In the genomic region with DNA sequence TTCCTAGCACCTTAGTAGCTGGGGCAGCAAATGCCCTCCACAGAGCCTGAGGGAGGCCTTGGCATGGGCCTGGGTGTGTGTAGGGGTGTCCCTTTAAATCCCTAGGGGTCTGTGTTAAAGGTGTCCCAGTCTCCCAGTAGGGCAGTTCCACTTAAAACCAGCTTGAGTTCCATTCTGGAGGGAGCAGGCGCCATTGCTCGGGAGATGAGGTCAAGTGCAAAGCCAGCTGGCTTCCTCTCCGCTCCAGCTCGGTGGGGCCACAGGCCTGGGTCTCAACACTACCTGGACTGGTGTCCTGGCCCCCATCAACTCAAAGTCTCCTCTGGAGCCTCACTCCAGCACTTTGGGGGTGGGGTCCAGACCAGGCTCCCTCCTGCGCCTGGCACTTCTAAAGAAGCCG, we compare ENCODE assay signal across 20 cellular contexts. TPM values are rescaled to one million over a fixed set of nuclear protein-coding genes. Genes with fewer than 3 reads are reported as not detected.
DNase-seq lines count a peak whose midpoint lies in the region; ATAC-seq and TF ChIP-seq lines count a peak whose summit lies in the region.
"Had no signal": no experiment of that assay in that cellular context is flagged by ENCODE, and none has a peak within 500 bp of the region (broad histone marks: within the 10 kb centered on the region; RNA-seq: fewer than 3 reads in every experiment).

No MANE protein-coding gene starts in this region.

- intact Hi-C loops in spleen (cut with DNase I; ENCODE audit: low total_unique reads): loop anchor here (10.0 kb wide), 1 partner anchor 48 kb away; no protein-coding TSS in a partner anchor

- H3K4me1 ChIP-seq in spleen: peaks cover 8 to 47% (median 29%) of the 10 kb centered on the region in 6 donors
- peaks cover 14% of the 10 kb centered on the region for H3K4me1 ChIP-seq in CD8-positive, alpha-beta memory T cell (ENCODE audit: insufficient read depth, low read length)

- 93 to 100% (median 95%) methylated on average over 2 to 6 of the region's 6 CpGs for WGBS in spleen, 5 donors

- H3K9me3 Mint-ChIP-seq in activated CD4-positive, alpha-beta T cell treated with anti-CD3 and anti-CD28 coated beads, Interleukin-2, amount 10 ng/mL, durations not matched to agents 7 days and 5 days: no peaks in the 10 kb centered on the region
- no peaks in the 10 kb centered on the region for H3K9me3 Mint-ChIP-seq in CD8-positive, alpha-beta memory T cell
- H3K9me3 Mint-ChIP-seq: CD4-positive, alpha-beta memory T cell; GM23338 had no signal

- H3K27ac ChIP-seq in RWPE1: 0 out of 2 replicates have a peak overlapping the region, but pooled peaks have one; percentile 4
- no peak overlapping the region for H3K27ac ChIP-seq in spleen
- no peak overlapping the region for H3K27ac ChIP-seq in CD8-positive, alpha-beta memory T cell (ENCODE audit: low read depth, low read length)
- H3K27ac ChIP-seq: SJSA1 had no signal

- TF ChIP-seq POLR2A in spleen (IDR thresholded peaks at IDR 0.05): no peak

- CTCF ChIA-PET in activated CD4-positive, alpha-beta T cell treated with anti-CD3 and anti-CD28 coated beads, Interleukin-2, amount 10 ng/mL, durations not matched to agents 7 days and 5 days (lab: Charles Lee): interaction anchor here (0.6 to 1.3 kb wide), 3 partner anchors 22 to 767 kb away, joined by 3 to 4 read pairs (median 4); no protein-coding TSS in a partner anchor
- CTCF ChIA-PET in RWPE1 (lab: Yijun Ruan, JAX): interaction anchor here (0.6 to 2.3 kb wide), 2 partner anchors 50 to 324 kb away, joined by 4 to 7 read pairs; no protein-coding TSS in a partner anchor
- CTCF ChIA-PET in CD8-positive, alpha-beta memory T cell (lab: Charles Lee): interaction anchor here (0.9 kb wide), 1 partner anchor 53 kb away, joined by 3 read pairs; no protein-coding TSS in a partner anchor

- H3K27ac Mint-ChIP-seq in activated CD4-positive, alpha-beta T cell treated with anti-CD3 and anti-CD28 coated beads, Interleukin-2, amount 10 ng/mL, durations not matched to agents 7 days and 5 days: no peak overlapping the region
- H3K27ac Mint-ChIP-seq in CD8-positive, alpha-beta memory T cell: no peak overlapping the region
- H3K27ac Mint-ChIP-seq: CD4-positive, alpha-beta memory T cell; GM23338 had no signal

- TF ChIP-seq CTCF in RWPE1 (conservative IDR thresholded peaks at IDR 0.05; ENCODE audit: low read depth) (no peak), spleen (IDR thresholded peaks at IDR 0.05 in 8 of 11, conservative IDR thresholded peaks at IDR 0.05 in 3 of 11) (no peak)

- H3K4me1 Mint-ChIP-seq in activated CD4-positive, alpha-beta T cell treated with anti-CD3 and anti-CD28 coated beads, Interleukin-2, amount 10 ng/mL, durations not matched to agents 7 days and 5 days: peaks cover 47% of the 10 kb centered on the region
- peaks cover 24 to 40% (median 35%) of the 10 kb centered on the region in 3 donors for H3K4me1 Mint-ChIP-seq in CD8-positive, alpha-beta memory T cell

- no peaks in the 10 kb centered on the region for H3K27me3 Mint-ChIP-seq in activated CD4-positive, alpha-beta T cell treated with anti-CD3 and anti-CD28 coated beads, Interleukin-2, amount 10 ng/mL, durations not matched to agents 7 days and 5 days
- peaks cover 0 to 10% of the 10 kb centered on the region in 2 donors for H3K27me3 Mint-ChIP-seq in CD8-positive, alpha-beta memory T cell

- H3K27me3 ChIP-seq in spleen (replicated peaks in 1 of 7): peaks cover 0 to 6% (median 0%) of the 10 kb centered on the region in 7 donors
- H3K27me3 ChIP-seq in CD8-positive, alpha-beta memory T cell (ENCODE audit: insufficient read depth, low read length, poor library complexity, severe bottlenecking): peaks cover 3% of the 10 kb centered on the region
- H3K27me3 ChIP-seq: BLaER1 treated with 17β-estradiol and CSF1 and Interleukin-3, amounts not matched to agents 10 nM and 100 nM; SJSA1 had no signal

- POLR2A ChIA-PET in activated CD4-positive, alpha-beta T cell treated with anti-CD3 and anti-CD28 coated beads, Interleukin-2, amount 10 ng/mL, durations not matched to agents 7 days and 5 days (lab: Charles Lee): no interaction called here
- POLR2A ChIA-PET in RWPE1 (lab: Yijun Ruan, JAX; ENCODE audit: low non-redundant PET): no interaction called here
- POLR2A ChIA-PET in CD8-positive, alpha-beta memory T cell (lab: Charles Lee): no interaction called here

- ATAC-seq in HG03378 (IDR thresholded peaks at IDR 0.05; ENCODE audit: unreplicated experiment): no peak
- no peak for ATAC-seq in GM21723 (IDR thresholded peaks at IDR 0.05; ENCODE audit: unreplicated experiment)
- ATAC-seq: GM23338, Right ventricle myocardium inferior had no signal

- H3K4me3 ChIP-seq in spleen: no peak overlapping the region
- H3K4me3 ChIP-seq in CD8-positive, alpha-beta memory T cell (ENCODE audit: low read length): no peak overlapping the region
- H3K4me3 ChIP-seq: BLaER1 treated with 17β-estradiol and CSF1 and Interleukin-3, amounts not matched to agents 10 nM and 100 nM; GM23338; SJSA1 had no signal

- no peak overlapping the region for H3K4me3 Mint-ChIP-seq in activated CD4-positive, alpha-beta T cell treated with anti-CD3 and anti-CD28 coated beads, Interleukin-2, amount 10 ng/mL, durations not matched to agents 7 days and 5 days
- no peak overlapping the region for H3K4me3 Mint-ChIP-seq in CD8-positive, alpha-beta memory T cell
- H3K4me3 Mint-ChIP-seq: CD4-positive, alpha-beta memory T cell; GM23338 had no signal

- DNase-seq in activated CD4-positive, alpha-beta T cell treated with anti-CD3 and anti-CD28 coated beads, Interleukin-2, amount 10 ng/mL, durations not matched to agents 7 days and 5 days: peak; percentile 4
- no peak for DNase-seq in activated CD4-positive, alpha-beta T cell treated with anti-CD3 and anti-CD28 coated beads, Interleukin-2, amount 50 U/mL, for 1 hour
- no peak for DNase-seq in RWPE1 (ENCODE audit: low spot score)
- peak; percentile 0 for DNase-seq in hepatic stellate cell (ENCODE audit: low spot score)
- peak; percentile 39 for DNase-seq in spleen
- no peak for DNase-seq in CD8-positive, alpha-beta memory T cell
- DNase-seq: 8988T; CD4-positive, alpha-beta memory T cell; DND-41; Karpas-422; NCI-H1694; NCI-H2081 treated with DMSO at 0.1 percent for 48 hours; NCI-H524 treated with DMSO at 0.1 percent for 48 hours; OCI-M1 had no signal

- no peaks in the 10 kb centered on the region for H3K9me3 ChIP-seq in spleen
- no peaks in the 10 kb centered on the region for H3K9me3 ChIP-seq in CD8-positive, alpha-beta memory T cell (ENCODE audit: low read length)
- H3K9me3 ChIP-seq: BLaER1 treated with 17β-estradiol and CSF1 and Interleukin-3, amounts not matched to agents 10 nM and 100 nM; SJSA1 had no signal

- peaks cover 0 to 2% (median 0%) of the 10 kb centered on the region in 6 donors for H3K36me3 ChIP-seq in spleen
- H3K36me3 ChIP-seq in CD8-positive, alpha-beta memory T cell (ENCODE audit: insufficient read depth, low read length): no peaks in the 10 kb centered on the region

- H3K36me3 Mint-ChIP-seq in activated CD4-positive, alpha-beta T cell treated with anti-CD3 and anti-CD28 coated beads, Interleukin-2, amount 10 ng/mL, durations not matched to agents 7 days and 5 days (ENCODE audit: low read depth): peaks cover 6% of the 10 kb centered on the region
- peaks cover 0 to 2% (median 0%) of the 10 kb centered on the region in 3 donors for H3K36me3 Mint-ChIP-seq in CD8-positive, alpha-beta memory T cell
- H3K36me3 Mint-ChIP-seq: CD4-positive, alpha-beta memory T cell had no signal

RNA-seq across cellular contexts. Expression of a gene that starts 25.2 kb away (rescaled TPM):
- 10 to 100 TPM; 51.7 to 66.3 TPM for total RNA-seq in activated CD4-positive, alpha-beta T cell treated with anti-CD3 and anti-CD28 coated beads, Interleukin-2, amount 10 ng/mL, durations not matched to agents 7 days and 5 days
- 10 to 100 TPM; 43.5 to 63.5 (median 45.6) TPM for total RNA-seq in spleen
- polyA plus RNA-seq in spleen: 10 to 100 TPM in 1 of 3 donors, 1 to 10 TPM in 2; 6.2 to 10.4 (median 7.5) TPM
- 10 to 100 TPM; 37.7 to 39.6 TPM for total RNA-seq in CD8-positive, alpha-beta memory T cell
- polyA plus RNA-seq in CD8-positive, alpha-beta memory T cell: 16.9 TPM

Comparison
In these comparisons a context has a peak if more than half of its experiments do, and no peak if none do; other contexts are left out.
1. DNase-seq: peak in activated CD4-positive, alpha-beta T cell treated with anti-CD3 and anti-CD28 coated beads, Interleukin-2, amount 10 ng/mL, durations not matched to agents 7 days and 5 days (single experiment), hepatic stellate cell (single experiment) and spleen (single experiment); none in activated CD4-positive, alpha-beta T cell treated with anti-CD3 and anti-CD28 coated beads, Interleukin-2, amount 50 U/mL, for 1 hour (single experiment), RWPE1 (single experiment) and CD8-positive, alpha-beta memory T cell (0 of 5).